ENCODE assay signal across 16 cellular contexts in the genomic region with DNA sequence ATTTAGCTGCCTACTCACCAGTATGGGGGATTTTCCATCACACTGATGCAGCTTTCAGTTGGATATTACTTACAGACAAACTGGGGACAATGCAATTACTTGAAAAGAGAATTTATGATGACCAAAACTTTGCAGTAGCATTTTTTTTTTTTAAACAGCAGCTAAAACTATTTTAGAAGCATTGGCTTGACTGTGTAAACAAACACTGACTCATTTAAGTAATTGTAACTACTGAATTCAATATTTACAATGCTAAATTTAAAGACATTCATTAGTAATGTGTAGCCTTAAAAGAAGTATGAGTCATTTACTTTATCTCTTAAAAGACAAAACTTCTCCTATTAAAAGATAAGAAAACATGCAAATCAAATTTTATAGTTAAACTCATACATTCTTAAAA.
"Had no signal": no experiment of that assay in that cellular context is flagged by ENCODE, and none has a peak within 500 bp of the region (broad histone marks: within the 10 kb centered on the region; RNA-seq: fewer than 3 reads in every experiment).

No MANE protein-coding gene starts in this region.

- DNase-seq: activated CD4-positive, alpha-beta T cell treated with anti-CD3 and anti-CD28 coated beads for 4 hours; activated CD8-positive, alpha-beta memory T cell treated with anti-CD3 and anti-CD28 coated beads, Interleukin-2, amount 50 U/mL, for 48 hours; activated CD8-positive, alpha-beta T cell treated with anti-CD3 and anti-CD28 coated beads, Interleukin-2, amount 10 ng/mL, durations not matched to agents 7 days and 5 days; activated naive CD4-positive, alpha-beta T cell treated with Interleukin-2 at 50 U/mL for 16 hours; activated naive CD8-positive, alpha-beta T cell treated with anti-CD3 and anti-CD28 coated beads, Interleukin-2, amount 50 U/mL, for 24 hours; colonic mucosa; gastrocnemius medialis; heart right ventricle; left ventricle myocardium superior; ovary; retina; tibial artery; WERI-Rb-1 had no signal

- H3K4me1 ChIP-seq: colonic mucosa, gastrocnemius medialis, heart right ventricle, tibial artery had no signal

- H3K27me3 Mint-ChIP-seq: activated naive CD8-positive, alpha-beta T cell treated with anti-CD3 and anti-CD28 coated beads, Interleukin-2, amount 50 U/mL, for 24 hours had no signal

- ATAC-seq: activated CD8-positive, alpha-beta T cell treated with anti-CD3 and anti-CD28 coated beads, Interleukin-2, amount 10 ng/mL, durations not matched to agents 7 days and 5 days; activated naive CD8-positive, alpha-beta T cell treated with anti-CD3 and anti-CD28 coated beads, Interleukin-2, amount 50 U/mL, for 24 hours; gastrocnemius medialis; heart right ventricle; left ventricle myocardium superior had no signal

- H3K27ac ChIP-seq: colonic mucosa, gastrocnemius medialis, heart right ventricle, ovary, tibial artery, WERI-Rb-1 had no signal

- H3K4me1 Mint-ChIP-seq: activated naive CD8-positive, alpha-beta T cell treated with anti-CD3 and anti-CD28 coated beads, Interleukin-2, amount 50 U/mL, for 24 hours had no signal

- H3K36me3 ChIP-seq: colonic mucosa, gastrocnemius medialis, heart right ventricle, ovary, tibial artery, WERI-Rb-1 had no signal

- H3K9me3 ChIP-seq: colonic mucosa, gastrocnemius medialis, heart right ventricle, ovary, tibial artery had no signal

- H3K4me3 Mint-ChIP-seq: activated CD8-positive, alpha-beta T cell treated with anti-CD3 and anti-CD28 coated beads, Interleukin-2, amount 10 ng/mL, durations not matched to agents 7 days and 5 days; activated naive CD8-positive, alpha-beta T cell treated with anti-CD3 and anti-CD28 coated beads, Interleukin-2, amount 50 U/mL, for 24 hours; neural crest cell had no signal

- H3K27me3 ChIP-seq: colonic mucosa, gastrocnemius medialis, heart right ventricle, ovary, tibial artery had no signal

- H3K27ac Mint-ChIP-seq: activated CD8-positive, alpha-beta T cell treated with anti-CD3 and anti-CD28 coated beads, Interleukin-2, amount 10 ng/mL, durations not matched to agents 7 days and 5 days; activated naive CD8-positive, alpha-beta T cell treated with anti-CD3 and anti-CD28 coated beads, Interleukin-2, amount 50 U/mL, for 24 hours had no signal

- H3K9me3 Mint-ChIP-seq: activated naive CD8-positive, alpha-beta T cell treated with anti-CD3 and anti-CD28 coated beads, Interleukin-2, amount 50 U/mL, for 24 hours had no signal

- H3K4me3 ChIP-seq: colonic mucosa, gastrocnemius medialis, heart right ventricle, ovary, tibial artery had no signal

- FAIRE-seq: endothelial cell of umbilical vein, keratinocyte had no signal
